Comparison of ENCODE assay signal across 21 cellular contexts in the genomic region with DNA sequence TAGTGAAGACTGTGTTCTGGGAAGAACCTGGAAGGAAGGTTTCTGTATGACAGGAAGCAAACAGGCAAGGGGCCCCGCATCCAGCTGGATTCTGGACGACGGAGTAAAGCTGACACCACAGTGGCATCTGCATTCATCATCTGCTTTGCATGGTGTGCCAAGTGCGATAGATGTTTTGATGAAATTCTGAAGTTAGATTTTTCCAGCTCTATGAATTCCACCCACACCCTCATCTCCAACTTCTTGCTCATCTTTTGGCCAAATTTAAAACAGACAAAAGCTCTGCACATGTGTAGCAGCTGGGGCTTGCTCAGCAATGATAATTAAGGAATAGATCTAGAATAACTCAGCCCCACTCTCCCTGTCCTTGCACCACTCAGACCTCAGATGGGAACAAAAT.
DNase-seq lines count a peak whose midpoint lies in the region; ATAC-seq and TF ChIP-seq lines count a peak whose summit lies in the region.
"Had no signal": no experiment of that assay in that cellular context is flagged by ENCODE, and none has a peak within 500 bp of the region (broad histone marks: within the 10 kb centered on the region; RNA-seq: fewer than 3 reads in every experiment).

No MANE protein-coding gene starts in this region.

- H3K27ac Mint-ChIP-seq in chondrocyte (ENCODE audit: unreplicated experiment) = no peak overlapping the region
- H3K27ac Mint-ChIP-seq: activated CD4-positive, alpha-beta T cell treated with anti-CD3 and anti-CD28 coated beads for 36 hours; activated naive CD8-positive, alpha-beta T cell treated with anti-CD3 and anti-CD28 coated beads, Interleukin-2, amount 50 U/mL, for 24 hours; activated T-helper 2 cell treated with anti-CD3 and anti-CD28 coated beads, Interferon-gamma antibody, Interleukin-2, Interleukin-4, amounts not matched to agents 10 μg/mL and 5 μg/mL and 100 μg/mL, durations not matched to agents 14 hours and 24 hours and 36 hours had no signal

- H3K27me3 Mint-ChIP-seq in chondrocyte (ENCODE audit: low read depth) = peaks cover 2% of the 10 kb centered on the region

- intact Hi-C loops in dorsolateral prefrontal cortex (cut with DNase I) = no loop called here

- H3K4me1 Mint-ChIP-seq in chondrocyte (ENCODE audit: low read depth) = no peaks in the 10 kb centered on the region

- H3K9me3 ChIP-seq in lung (ENCODE audit: control insufficient read depth in 2 of 2, insufficient read depth in 1 of 2, low read length in 1 of 2) = no peaks in the 10 kb centered on the region
- H3K9me3 ChIP-seq in skeletal muscle tissue (ENCODE audit: control insufficient read depth in 3 of 3, low read length in 3 of 3) = no peaks in the 10 kb centered on the region
- H3K9me3 ChIP-seq: pancreas had no signal

- H3K27me3 ChIP-seq in dorsolateral prefrontal cortex (no peaks in the 10 kb centered on the region), lung (ENCODE audit: control insufficient read depth, insufficient read depth) (no peaks in the 10 kb centered on the region), skeletal muscle tissue (ENCODE audit: control insufficient read depth in 3 of 3, insufficient read depth in 3 of 3, low read length in 3 of 3) (no peaks in the 10 kb centered on the region), H7 (ENCODE audit: control insufficient read depth, insufficient read depth, low read length) (no peaks in the 10 kb centered on the region)

- no peak overlapping the region for H3K9ac ChIP-seq in skeletal muscle tissue (ENCODE audit: low read depth in 1 of 3, low read length in 3 of 3)

- H3K4me3 ChIP-seq in dorsolateral prefrontal cortex (no peak overlapping the region), lung (no peak overlapping the region), skeletal muscle tissue (ENCODE audit: low read length in 3 of 3) (no peak overlapping the region), H7 (ENCODE audit: insufficient read depth, low read depth, low read length) (no peak overlapping the region)
- H3K4me3 ChIP-seq: pancreas, smooth muscle cell had no signal

- H3K27ac ChIP-seq in dorsolateral prefrontal cortex (peak overlapping the region in 38 of 59 donors; percentile 1 to 71 (median 31)), lung (ENCODE audit: low read depth in 1 of 2, low read length in 1 of 2) (no peak overlapping the region), skeletal muscle tissue (ENCODE audit: low read depth, low read length) (peak overlapping the region; percentile 13)
- H3K27ac ChIP-seq: epithelial cell of prostate, pancreas had no signal

- TF ChIP-seq CTCF in dorsolateral prefrontal cortex (IDR thresholded peaks at IDR 0.05 in 54 of 56, conservative IDR thresholded peaks at IDR 0.05 in 2 of 56; ENCODE audit: low read depth in 1 of 56, partially characterized antibody in 56 of 56) (no peak), lung (IDR thresholded peaks at IDR 0.05; ENCODE audit: control extremely low read depth, extremely low read depth) (no peak), chondrocyte (IDR thresholded peaks at IDR 0.05) (no peak)

- no peak overlapping the region for H3K4me3 Mint-ChIP-seq in chondrocyte (ENCODE audit: unreplicated experiment)
- H3K4me3 Mint-ChIP-seq: activated CD4-positive, alpha-beta T cell treated with anti-CD3 and anti-CD28 coated beads for 36 hours; activated naive CD8-positive, alpha-beta T cell treated with anti-CD3 and anti-CD28 coated beads, Interleukin-2, amount 50 U/mL, for 24 hours; CD8-positive, alpha-beta memory T cell had no signal

- DNase-seq in GM04503 (ENCODE audit: low read depth) = peak; percentile 62
- peak in 5 of 10 donors; percentile 26 to 69 (median 43) for DNase-seq in dorsolateral prefrontal cortex
- no peak for DNase-seq in lung (ENCODE audit: low spot score)
- no peak for DNase-seq in chondrocyte (ENCODE audit: low spot score)
- no peak for DNase-seq in H7
- no peak for DNase-seq in kidney glomerular epithelial cell (lab: John Stamatoyannopoulos, UW)
- no peak for DNase-seq in Kasumi-1 (lab: John Stamatoyannopoulos, UW)
- DNase-seq: activated CD4-positive, alpha-beta T cell treated with anti-CD3 and anti-CD28 coated beads for 36 hours; activated naive CD8-positive, alpha-beta T cell treated with anti-CD3 and anti-CD28 coated beads, Interleukin-2, amount 50 U/mL, for 24 hours; CD8-positive, alpha-beta memory T cell; dermis blood vessel endothelial cell; glutamatergic neuron; left ventricle myocardium superior; NCI-H1092 treated with DMSO at 0.1 percent for 48 hours; pancreas; stimulated activated CD4-positive, alpha-beta T cell treated with anti-CD3 and anti-CD28 coated beads, Interleukin-4, amount 100 ng/mL, for 4 hours; SW 1271 had no signal

- peaks cover 6% of the 10 kb centered on the region for H3K9me3 Mint-ChIP-seq in chondrocyte (ENCODE audit: low read depth)
- H3K9me3 Mint-ChIP-seq: activated naive CD8-positive, alpha-beta T cell treated with anti-CD3 and anti-CD28 coated beads, Interleukin-2, amount 50 U/mL, for 24 hours; CD8-positive, alpha-beta memory T cell had no signal

- H3K4me1 ChIP-seq in lung (ENCODE audit: control insufficient read depth in 2 of 2, insufficient read depth in 2 of 2, low read length in 2 of 2) (peaks cover 0 to 2% of the 10 kb centered on the region in 2 donors), skeletal muscle tissue (ENCODE audit: control insufficient read depth in 3 of 3, insufficient read depth in 3 of 3, low read length in 3 of 3) (no peaks in the 10 kb centered on the region)
- H3K4me1 ChIP-seq: pancreas had no signal

- H3K36me3 Mint-ChIP-seq in chondrocyte (ENCODE audit: low read depth) = no peaks in the 10 kb centered on the region
- H3K36me3 Mint-ChIP-seq: CD8-positive, alpha-beta memory T cell had no signal

- peak; percentile 46 for ATAC-seq in lung (ENCODE audit: insufficient read depth, low FRiP score)
- ATAC-seq: activated naive CD8-positive, alpha-beta T cell treated with anti-CD3 and anti-CD28 coated beads, Interleukin-2, amount 50 U/mL, for 24 hours; left ventricle myocardium superior had no signal

- 53 to 71% methylated on average over 4 of the region's 4 CpGs for WGBS in lung, 2 donors

- no peaks in the 10 kb centered on the region for H3K36me3 ChIP-seq in lung (ENCODE audit: control insufficient read depth in 2 of 2, insufficient read depth in 2 of 2, low read length in 2 of 2)
- no peaks in the 10 kb centered on the region for H3K36me3 ChIP-seq in skeletal muscle tissue (ENCODE audit: control insufficient read depth in 3 of 3, insufficient read depth in 3 of 3, low read length in 3 of 3)
- H3K36me3 ChIP-seq in H7 (replicated peaks; ENCODE audit: control insufficient read depth, insufficient read depth, low read length) = no peaks in the 10 kb centered on the region
- H3K36me3 ChIP-seq: pancreas had no signal

Comparison
In these comparisons a context has a peak if more than half of its experiments do, and no peak if none do; other contexts are left out.
1. H3K27ac ChIP-seq: peak in dorsolateral prefrontal cortex (38 of 59) and skeletal muscle tissue (single experiment); none in lung (0 of 2).